1 cellular context compared by ENCODE assay signal in the genomic region with DNA sequence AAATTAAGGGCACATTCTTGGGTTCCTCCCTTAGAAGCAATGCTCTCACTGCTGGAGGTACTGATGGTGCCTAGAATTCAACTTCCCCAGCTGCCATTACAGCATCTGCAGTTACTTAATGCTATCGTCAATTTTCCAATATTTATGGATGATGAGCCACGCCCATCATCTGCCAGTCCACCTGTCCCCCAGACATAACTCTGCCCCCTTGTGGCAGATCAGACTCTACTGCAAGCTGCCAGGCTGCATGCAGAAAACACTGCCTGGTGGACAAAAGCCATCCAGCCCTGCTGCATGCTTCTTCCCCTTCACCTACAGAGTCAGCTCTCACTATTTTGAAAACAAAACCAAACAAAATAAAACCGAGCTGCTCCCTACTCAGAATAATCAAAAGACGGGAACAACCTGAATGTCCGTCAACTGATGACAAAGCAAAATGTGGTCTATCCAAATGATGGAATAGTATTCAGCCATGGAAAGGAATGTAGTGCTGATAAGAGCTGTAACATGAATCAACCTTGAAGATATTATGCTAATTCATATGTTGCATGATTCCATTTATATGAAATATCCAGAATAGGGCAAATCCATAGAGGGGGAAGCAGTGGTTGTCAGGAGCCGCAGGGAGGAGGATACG.
TF ChIP-seq lines count a peak whose summit lies in the region.

No MANE protein-coding gene starts in this region.

TF ChIP-seq in K562, 482 proteins besides CTCF, POLR2A, EP300 and RAD21 (continued from another document):
- TF ChIP-seq, protein P1, sequence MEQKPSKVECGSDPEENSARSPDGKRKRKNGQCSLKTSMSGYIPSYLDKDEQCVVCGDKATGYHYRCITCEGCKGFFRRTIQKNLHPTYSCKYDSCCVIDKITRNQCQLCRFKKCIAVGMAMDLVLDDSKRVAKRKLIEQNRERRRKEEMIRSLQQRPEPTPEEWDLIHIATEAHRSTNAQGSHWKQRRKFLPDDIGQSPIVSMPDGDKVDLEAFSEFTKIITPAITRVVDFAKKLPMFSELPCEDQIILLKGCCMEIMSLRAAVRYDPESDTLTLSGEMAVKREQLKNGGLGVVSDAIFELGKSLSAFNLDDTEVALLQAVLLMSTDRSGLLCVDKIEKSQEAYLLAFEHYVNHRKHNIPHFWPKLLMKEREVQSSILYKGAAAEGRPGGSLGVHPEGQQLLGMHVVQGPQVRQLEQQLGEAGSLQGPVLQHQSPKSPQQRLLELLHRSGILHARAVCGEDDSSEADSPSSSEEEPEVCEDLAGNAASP (IDR thresholded peaks at IDR 0.05): no peak
- TF ChIP-seq MXI1 (IDR thresholded peaks at IDR 0.05; ENCODE audit: low read depth, low read length) (no peak), SIN3A (IDR thresholded peaks at IDR 0.05; ENCODE audit: borderline replicate concordance in 2 of 2, control insufficient read depth in 1 of 2, low read depth in 2 of 2, low read length in 2 of 2) (no peak), SUPT5H (IDR thresholded peaks at IDR 0.05) (no peak), ELF2 (CRISPR knock-in tag; IDR thresholded peaks at IDR 0.05) (no peak), ZNF780A (CRISPR knock-in tag; IDR thresholded peaks at IDR 0.05) (no peak), LARP7 (IDR thresholded peaks at IDR 0.05) (no peak), COPS2 (conservative IDR thresholded peaks at IDR 0.05) (no peak), IFI16 (CRISPR knock-in tag; IDR thresholded peaks at IDR 0.05) (no peak), SMAD4 (CRISPR knock-in tag; conservative IDR thresholded peaks at IDR 0.05) (no peak), BCL6 (CRISPR knock-in tag; IDR thresholded peaks at IDR 0.05) (no peak), CREM (IDR thresholded peaks at IDR 0.05; ENCODE audit: low read depth) (0 out of 2 replicates have a peak, but pooled peaks have one; percentile 4), ZC3H8 (IDR thresholded peaks at IDR 0.05) (no peak), DNMT1 (IDR thresholded peaks at IDR 0.05) (no peak)
- TF ChIP-seq, protein P2, sequence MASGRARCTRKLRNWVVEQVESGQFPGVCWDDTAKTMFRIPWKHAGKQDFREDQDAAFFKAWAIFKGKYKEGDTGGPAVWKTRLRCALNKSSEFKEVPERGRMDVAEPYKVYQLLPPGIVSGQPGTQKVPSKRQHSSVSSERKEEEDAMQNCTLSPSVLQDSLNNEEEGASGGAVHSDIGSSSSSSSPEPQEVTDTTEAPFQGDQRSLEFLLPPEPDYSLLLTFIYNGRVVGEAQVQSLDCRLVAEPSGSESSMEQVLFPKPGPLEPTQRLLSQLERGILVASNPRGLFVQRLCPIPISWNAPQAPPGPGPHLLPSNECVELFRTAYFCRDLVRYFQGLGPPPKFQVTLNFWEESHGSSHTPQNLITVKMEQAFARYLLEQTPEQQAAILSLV (tag; IDR thresholded peaks at IDR 0.05): no peak
- TF ChIP-seq, protein P3, sequence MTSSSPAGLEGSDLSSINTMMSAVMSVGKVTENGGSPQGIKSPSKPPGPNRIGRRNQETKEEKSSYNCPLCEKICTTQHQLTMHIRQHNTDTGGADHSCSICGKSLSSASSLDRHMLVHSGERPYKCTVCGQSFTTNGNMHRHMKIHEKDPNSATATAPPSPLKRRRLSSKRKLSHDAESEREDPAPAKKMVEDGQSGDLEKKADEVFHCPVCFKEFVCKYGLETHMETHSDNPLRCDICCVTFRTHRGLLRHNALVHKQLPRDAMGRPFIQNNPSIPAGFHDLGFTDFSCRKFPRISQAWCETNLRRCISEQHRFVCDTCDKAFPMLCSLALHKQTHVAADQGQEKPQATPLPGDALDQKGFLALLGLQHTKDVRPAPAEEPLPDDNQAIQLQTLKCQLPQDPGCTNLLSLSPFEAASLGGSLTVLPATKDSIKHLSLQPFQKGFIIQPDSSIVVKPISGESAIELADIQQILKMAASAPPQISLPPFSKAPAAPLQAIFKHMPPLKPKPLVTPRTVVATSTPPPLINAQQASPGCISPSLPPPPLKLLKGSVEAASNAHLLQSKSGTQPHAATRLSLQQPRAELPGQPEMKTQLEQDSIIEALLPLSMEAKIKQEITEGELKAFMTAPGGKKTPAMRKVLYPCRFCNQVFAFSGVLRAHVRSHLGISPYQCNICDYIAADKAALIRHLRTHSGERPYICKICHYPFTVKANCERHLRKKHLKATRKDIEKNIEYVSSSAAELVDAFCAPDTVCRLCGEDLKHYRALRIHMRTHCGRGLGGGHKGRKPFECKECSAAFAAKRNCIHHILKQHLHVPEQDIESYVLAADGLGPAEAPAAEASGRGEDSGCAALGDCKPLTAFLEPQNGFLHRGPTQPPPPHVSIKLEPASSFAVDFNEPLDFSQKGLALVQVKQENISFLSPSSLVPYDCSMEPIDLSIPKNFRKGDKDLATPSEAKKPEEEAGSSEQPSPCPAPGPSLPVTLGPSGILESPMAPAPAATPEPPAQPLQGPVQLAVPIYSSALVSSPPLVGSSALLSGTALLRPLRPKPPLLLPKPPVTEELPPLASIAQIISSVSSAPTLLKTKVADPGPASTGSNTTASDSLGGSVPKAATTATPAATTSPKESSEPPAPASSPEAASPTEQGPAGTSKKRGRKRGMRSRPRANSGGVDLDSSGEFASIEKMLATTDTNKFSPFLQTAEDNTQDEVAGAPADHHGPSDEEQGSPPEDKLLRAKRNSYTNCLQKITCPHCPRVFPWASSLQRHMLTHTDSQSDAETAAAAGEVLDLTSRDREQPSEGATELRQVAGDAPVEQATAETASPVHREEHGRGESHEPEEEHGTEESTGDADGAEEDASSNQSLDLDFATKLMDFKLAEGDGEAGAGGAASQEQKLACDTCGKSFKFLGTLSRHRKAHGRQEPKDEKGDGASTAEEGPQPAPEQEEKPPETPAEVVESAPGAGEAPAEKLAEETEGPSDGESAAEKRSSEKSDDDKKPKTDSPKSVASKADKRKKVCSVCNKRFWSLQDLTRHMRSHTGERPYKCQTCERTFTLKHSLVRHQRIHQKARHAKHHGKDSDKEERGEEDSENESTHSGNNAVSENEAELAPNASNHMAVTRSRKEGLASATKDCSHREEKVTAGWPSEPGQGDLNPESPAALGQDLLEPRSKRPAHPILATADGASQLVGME (CRISPR knock-in tag; IDR thresholded peaks at IDR 0.05): no peak
- TF ChIP-seq, protein P4, sequence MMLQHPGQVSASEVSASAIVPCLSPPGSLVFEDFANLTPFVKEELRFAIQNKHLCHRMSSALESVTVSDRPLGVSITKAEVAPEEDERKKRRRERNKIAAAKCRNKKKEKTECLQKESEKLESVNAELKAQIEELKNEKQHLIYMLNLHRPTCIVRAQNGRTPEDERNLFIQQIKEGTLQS (IDR thresholded peaks at IDR 0.05): no peak
- TF ChIP-seq, protein P4 (CRISPR knock-in tag; conservative IDR thresholded peaks at IDR 0.05): no peak
- TF ChIP-seq, protein P5, sequence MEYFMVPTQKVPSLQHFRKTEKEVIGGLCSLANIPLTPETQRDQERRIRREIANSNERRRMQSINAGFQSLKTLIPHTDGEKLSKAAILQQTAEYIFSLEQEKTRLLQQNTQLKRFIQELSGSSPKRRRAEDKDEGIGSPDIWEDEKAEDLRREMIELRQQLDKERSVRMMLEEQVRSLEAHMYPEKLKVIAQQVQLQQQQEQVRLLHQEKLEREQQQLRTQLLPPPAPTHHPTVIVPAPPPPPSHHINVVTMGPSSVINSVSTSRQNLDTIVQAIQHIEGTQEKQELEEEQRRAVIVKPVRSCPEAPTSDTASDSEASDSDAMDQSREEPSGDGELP (CRISPR knock-in tag; IDR thresholded peaks at IDR 0.05; ENCODE audit: borderline replicate concordance): peak; percentile 44; the same call in 1 of the 2 replicates
